Comparison of ENCODE assay signal across 15 cellular contexts in genomic region chr14:88327497-88327896, GRCh38. TPM values are rescaled to one million over a fixed set of nuclear protein-coding genes. Genes with fewer than 3 reads are reported as not detected.
DNase-seq lines count a peak whose midpoint lies in the region; ATAC-seq and TF ChIP-seq lines count a peak whose summit lies in the region.
"Had no signal": no experiment of that assay in that cellular context is flagged by ENCODE, and none has a peak within 500 bp of the region (broad histone marks: within the 10 kb centered on the region; RNA-seq: fewer than 3 reads in every experiment).

No MANE protein-coding gene starts in this region.

- H3K79me2 ChIP-seq in neural progenitor cell (ENCODE audit: low read depth): no peaks in the 10 kb centered on the region

- H3K27ac Mint-ChIP-seq in neural progenitor cell: no peak overlapping the region

- H3K27me3 Mint-ChIP-seq in neural progenitor cell (ENCODE audit: insufficient read depth, low read depth): peaks cover 26% of the 10 kb centered on the region

- peaks cover 80% of the 10 kb centered on the region for H3K27me3 ChIP-seq in neural progenitor cell

- peak overlapping the region; percentile 94 for H3K4me3 Mint-ChIP-seq in neural progenitor cell

- H3K4me1 Mint-ChIP-seq in neural progenitor cell: peaks cover 29% of the 10 kb centered on the region

- no peak overlapping the region for H3K27ac ChIP-seq in neural progenitor cell
- H3K27ac ChIP-seq: A549 had no signal

- no peaks in the 10 kb centered on the region for H3K9me3 ChIP-seq in neural progenitor cell (ENCODE audit: low read depth)
- H3K9me3 ChIP-seq: A549 had no signal

- peaks cover 26% of the 10 kb centered on the region for H3K4me1 ChIP-seq in neural progenitor cell
- H3K4me1 ChIP-seq: A549 had no signal

- DNase-seq in NCI-H2107 treated with DMSO at 0.1 percent for 48 hours (lab: John Stamatoyannopoulos, UW; ENCODE audit: unreplicated experiment): peak; percentile 77
- no peak for DNase-seq in NCI-H2107 (lab: John Stamatoyannopoulos, UW)
- peak; percentile 71 for DNase-seq in NCI-H1105 (lab: John Stamatoyannopoulos, UW)
- peak; percentile 81 for DNase-seq in NCI-H748 (lab: John Stamatoyannopoulos, UW; ENCODE audit: unreplicated experiment)
- no peak for DNase-seq in neural progenitor cell (ENCODE audit: low spot score)
- no peak for DNase-seq in NCI-H2029 treated with DMSO at 0.1 percent for 48 hours (lab: John Stamatoyannopoulos, UW)
- DNase-seq: H7, NCI-H1694, NCI-H774, SHP77 treated with DMSO at 0.1 percent for 48 hours, T-helper 2 cell had no signal

- TF ChIP-seq CTCF in neural progenitor cell (IDR thresholded peaks at IDR 0.05): no peak

- H3F3A ChIP-seq in neural progenitor cell (ENCODE audit: low read depth): peaks cover 6% of the 10 kb centered on the region

- no peak overlapping the region for H3K9ac ChIP-seq in neural progenitor cell

- no peaks in the 10 kb centered on the region for H3K36me3 ChIP-seq in neural progenitor cell

- peaks cover 2% of the 10 kb centered on the region for H3K36me3 Mint-ChIP-seq in neural progenitor cell

- no peak for ATAC-seq in GM18511 (IDR thresholded peaks at IDR 0.05; ENCODE audit: unreplicated experiment)
- no peak for ATAC-seq in HG03039 (IDR thresholded peaks at IDR 0.05; ENCODE audit: unreplicated experiment)

- H3K4me3 ChIP-seq in neural progenitor cell: no peak overlapping the region
- H3K4me3 ChIP-seq: A549 had no signal

- no peak overlapping the region for H2AFZ ChIP-seq in neural progenitor cell (replicated peaks)

- no peak overlapping the region for H3K4me2 ChIP-seq in neural progenitor cell
- H3K4me2 ChIP-seq: A549 had no signal

- peaks cover 10% of the 10 kb centered on the region for H3K9me3 Mint-ChIP-seq in neural progenitor cell

- no peaks in the 10 kb centered on the region for H4K20me1 ChIP-seq in neural progenitor cell (ENCODE audit: low read depth)

RNA-seq across cellular contexts. Expression of gene KCNK10, which starts 4.4 kb away (rescaled TPM):
- 6.9 and 11.0 TPM in 2 replicates for total RNA-seq in neural progenitor cell (ENCODE audit: low replicate concordance)
- total RNA-seq: LHCN-M2 had no signal

RNA-seq across cellular contexts. Expression of gene SPATA7, which starts 58.0 kb away (rescaled TPM):
- 31.4 and 39.9 TPM in 2 replicates for total RNA-seq in neural progenitor cell (ENCODE audit: low replicate concordance)

Comparison
In these comparisons a context has a peak if more than half of its experiments do, and no peak if none do; other contexts are left out.
1. DNase-seq: peak in NCI-H2107 treated with DMSO at 0.1 percent for 48 hours (single experiment), NCI-H1105 (single experiment) and NCI-H748 (single experiment); none in NCI-H2107 (single experiment), neural progenitor cell (single experiment) and NCI-H2029 treated with DMSO at 0.1 percent for 48 hours (single experiment).